Comparison of ENCODE assay signal across 37 cellular contexts in genomic region chr1:195065437-195065836, GRCh38.
"Had no signal": no experiment of that assay in that cellular context is flagged by ENCODE, and none has a peak within 500 bp of the region (broad histone marks: within the 10 kb centered on the region; RNA-seq: fewer than 3 reads in every experiment).

No MANE protein-coding gene starts in this region.

- DNase-seq: activated CD4-positive, alpha-beta memory T cell treated with anti-CD3 and anti-CD28 coated beads for 36 hours; activated CD4-positive, alpha-beta T cell treated with anti-CD3 and anti-CD28 coated beads for 36 hours; activated CD4-positive, alpha-beta T cell treated with anti-CD3 and anti-CD28 coated beads, Interleukin-2, amount 10 ng/mL, durations not matched to agents 24 days and 14 days; activated CD4-positive, CD25-positive, alpha-beta regulatory T cell; activated CD4-positive, CD25-positive, alpha-beta regulatory T cell treated with anti-CD3 and anti-CD28 coated beads, Interleukin-2, amount 50 U/mL, for 72 hours; activated CD8-positive, alpha-beta memory T cell treated with anti-CD3 and anti-CD28 coated beads, Interleukin-2, amount 10 ng/mL, durations not matched to agents 7 days and 5 days; activated CD8-positive, alpha-beta memory T cell treated with anti-CD3 and anti-CD28 coated beads, Interleukin-2, amount 50 U/mL, for 4 hours; activated CD8-positive, alpha-beta T cell treated with anti-CD3 and anti-CD28 coated beads, Interleukin-2, amount 10 ng/mL, durations not matched to agents 7 days and 5 days; activated effector memory CD4-positive, alpha-beta T cell treated with anti-CD3 and anti-CD28 coated beads, Interleukin-2, amount 50 U/mL, for 16 hours; activated naive CD4-positive, alpha-beta T cell treated with anti-CD3 and anti-CD28 coated beads for 36 hours; activated naive CD8-positive, alpha-beta T cell treated with anti-CD3 and anti-CD28 coated beads for 36 hours; activated naive CD8-positive, alpha-beta T cell treated with anti-CD3 and anti-CD28 coated beads, Interleukin-2, amount 50 U/mL, for 24 hours; activated T-cell treated with anti-CD3 and anti-CD28 coated beads, Interleukin-2, amount 50 U/mL, for 1 hour; activated T-cell treated with anti-CD3 and anti-CD28 coated beads, Interleukin-2, amount 50 U/mL, for 48 hours; adrenal gland; amygdala; central memory CD4-positive, alpha-beta T cell; cerebellar nuclear complex; dorsolateral prefrontal cortex; effector memory CD4-positive, alpha-beta T cell; endodermal cell; foreskin fibroblast; head of caudate nucleus; T-helper 1 cell; T-helper 17 cell; T1000 had no signal

- H3K36me3 Mint-ChIP-seq: activated CD4-positive, alpha-beta memory T cell treated with anti-CD3 and anti-CD28 coated beads for 36 hours; activated CD8-positive, alpha-beta memory T cell treated with anti-CD3 and anti-CD28 coated beads, Interleukin-2, amount 10 ng/mL, durations not matched to agents 7 days and 5 days; activated naive CD4-positive, alpha-beta T cell treated with anti-CD3 and anti-CD28 coated beads, Interleukin-2, amount 50 U/mL, for 24 hours; activated naive CD8-positive, alpha-beta T cell treated with anti-CD3 and anti-CD28 coated beads for 36 hours; brain had no signal

- H3K4me1 Mint-ChIP-seq: activated CD4-positive, alpha-beta T cell treated with anti-CD3 and anti-CD28 coated beads for 36 hours; activated CD4-positive, alpha-beta T cell treated with anti-CD3 and anti-CD28 coated beads, Interleukin-2, amount 10 ng/mL, durations not matched to agents 24 days and 14 days; activated CD8-positive, alpha-beta memory T cell treated with anti-CD3 and anti-CD28 coated beads, Interleukin-2, amount 10 ng/mL, durations not matched to agents 7 days and 5 days; activated naive CD4-positive, alpha-beta T cell treated with anti-CD3 and anti-CD28 coated beads, Interleukin-2, amount 50 U/mL, for 24 hours; activated naive CD8-positive, alpha-beta T cell treated with anti-CD3 and anti-CD28 coated beads for 36 hours; activated naive CD8-positive, alpha-beta T cell treated with anti-CD3 and anti-CD28 coated beads, Interleukin-2, amount 50 U/mL, for 24 hours; brain; endodermal cell; T-helper 17 cell had no signal

- H3K27me3 ChIP-seq: adrenal gland, ascending aorta, breast epithelium, cardiac muscle cell, dorsolateral prefrontal cortex had no signal

- H3K4me1 ChIP-seq: adrenal gland, ascending aorta, breast epithelium had no signal

- H3K4me3 Mint-ChIP-seq: activated CD4-positive, alpha-beta memory T cell treated with anti-CD3 and anti-CD28 coated beads for 36 hours; activated CD4-positive, alpha-beta T cell treated with anti-CD3 and anti-CD28 coated beads for 36 hours; activated CD4-positive, alpha-beta T cell treated with anti-CD3 and anti-CD28 coated beads, Interleukin-2, amount 10 ng/mL, durations not matched to agents 24 days and 14 days; activated CD8-positive, alpha-beta memory T cell treated with anti-CD3 and anti-CD28 coated beads, Interleukin-2, amount 10 ng/mL, durations not matched to agents 7 days and 5 days; activated CD8-positive, alpha-beta T cell treated with anti-CD3 and anti-CD28 coated beads, Interleukin-2, amount 10 ng/mL, durations not matched to agents 7 days and 5 days; activated naive CD4-positive, alpha-beta T cell treated with anti-CD3 and anti-CD28 coated beads for 36 hours; activated naive CD4-positive, alpha-beta T cell treated with anti-CD3 and anti-CD28 coated beads, Interleukin-2, amount 50 U/mL, for 24 hours; activated naive CD8-positive, alpha-beta T cell treated with anti-CD3 and anti-CD28 coated beads for 36 hours; activated naive CD8-positive, alpha-beta T cell treated with anti-CD3 and anti-CD28 coated beads, Interleukin-2, amount 50 U/mL, for 24 hours; activated T-helper 1 cell treated with anti-CD3 and anti-CD28 coated beads, Interleukin-12 subunit alpha, Interleukin-12 subunit beta, Interleukin-2, Interleukin-4 antibody, amounts not matched to agents 30 ng/mL and 10 ng/mL and 1 ng/mL, durations not matched to agents 14 hours and 24 hours and 36 hours; brain; dendritic cell treated with granulocyte-macrophage colony-stimulating factor and Interleukin-4, amounts not matched to agents 40 ng/mL and 50 ng/mL, for 4 days; endodermal cell; T-helper 17 cell; T-helper 2 cell treated with Interferon-gamma antibody and Interleukin-4, amounts not matched to agents 5 μg/mL and 100 μg/mL, for 36 hours had no signal

- H3K4me3 ChIP-seq: adrenal gland, ascending aorta, breast epithelium, cardiac muscle cell, coronary artery, dorsolateral prefrontal cortex had no signal

- H3K36me3 ChIP-seq: adrenal gland, ascending aorta, breast epithelium, cardiac muscle cell had no signal

- H3K9me3 Mint-ChIP-seq: activated CD4-positive, alpha-beta memory T cell treated with anti-CD3 and anti-CD28 coated beads for 36 hours; activated CD4-positive, alpha-beta T cell treated with anti-CD3 and anti-CD28 coated beads, Interleukin-2, amount 10 ng/mL, durations not matched to agents 24 days and 14 days; activated naive CD4-positive, alpha-beta T cell treated with anti-CD3 and anti-CD28 coated beads for 36 hours; activated naive CD4-positive, alpha-beta T cell treated with anti-CD3 and anti-CD28 coated beads, Interleukin-2, amount 50 U/mL, for 24 hours; activated naive CD8-positive, alpha-beta T cell treated with anti-CD3 and anti-CD28 coated beads for 36 hours; activated naive CD8-positive, alpha-beta T cell treated with anti-CD3 and anti-CD28 coated beads, Interleukin-2, amount 50 U/mL, for 24 hours; activated T-helper 1 cell treated with anti-CD3 and anti-CD28 coated beads, Interleukin-12 subunit alpha, Interleukin-12 subunit beta, Interleukin-2, Interleukin-4 antibody, amounts not matched to agents 30 ng/mL and 10 ng/mL and 1 ng/mL, durations not matched to agents 14 hours and 24 hours and 36 hours; activated T-helper 2 cell treated with anti-CD3 and anti-CD28 coated beads, Interferon-gamma antibody, Interleukin-2, Interleukin-4, amounts not matched to agents 10 μg/mL and 5 μg/mL and 100 μg/mL, durations not matched to agents 14 hours and 24 hours and 36 hours; brain; endodermal cell; T-helper 2 cell treated with Interferon-gamma antibody and Interleukin-4, amounts not matched to agents 5 μg/mL and 100 μg/mL, for 36 hours had no signal

- H3K9me3 ChIP-seq: adrenal gland, ascending aorta, breast epithelium had no signal

- H3K27me3 Mint-ChIP-seq: activated CD4-positive, alpha-beta memory T cell treated with anti-CD3 and anti-CD28 coated beads for 36 hours; activated CD4-positive, alpha-beta T cell treated with anti-CD3 and anti-CD28 coated beads for 36 hours; activated CD4-positive, alpha-beta T cell treated with anti-CD3 and anti-CD28 coated beads, Interleukin-2, amount 10 ng/mL, durations not matched to agents 24 days and 14 days; activated CD8-positive, alpha-beta memory T cell treated with anti-CD3 and anti-CD28 coated beads, Interleukin-2, amount 10 ng/mL, durations not matched to agents 7 days and 5 days; activated naive CD4-positive, alpha-beta T cell treated with anti-CD3 and anti-CD28 coated beads, Interleukin-2, amount 50 U/mL, for 24 hours; activated naive CD8-positive, alpha-beta T cell treated with anti-CD3 and anti-CD28 coated beads for 36 hours; activated naive CD8-positive, alpha-beta T cell treated with anti-CD3 and anti-CD28 coated beads, Interleukin-2, amount 50 U/mL, for 24 hours; brain; dendritic cell treated with granulocyte-macrophage colony-stimulating factor and Interleukin-4, amounts not matched to agents 40 ng/mL and 50 ng/mL, for 4 days had no signal

- H3K27ac ChIP-seq: adrenal gland, ascending aorta, breast epithelium, cardiac muscle cell, coronary artery, dorsolateral prefrontal cortex had no signal

- H3K27ac Mint-ChIP-seq: activated CD4-positive, alpha-beta memory T cell treated with anti-CD3 and anti-CD28 coated beads for 36 hours; activated CD4-positive, alpha-beta T cell treated with anti-CD3 and anti-CD28 coated beads for 36 hours; activated CD4-positive, alpha-beta T cell treated with anti-CD3 and anti-CD28 coated beads, Interleukin-2, amount 10 ng/mL, durations not matched to agents 24 days and 14 days; activated CD8-positive, alpha-beta memory T cell treated with anti-CD3 and anti-CD28 coated beads, Interleukin-2, amount 10 ng/mL, durations not matched to agents 7 days and 5 days; activated CD8-positive, alpha-beta T cell treated with anti-CD3 and anti-CD28 coated beads, Interleukin-2, amount 10 ng/mL, durations not matched to agents 7 days and 5 days; activated naive CD4-positive, alpha-beta T cell treated with anti-CD3 and anti-CD28 coated beads for 36 hours; activated naive CD4-positive, alpha-beta T cell treated with anti-CD3 and anti-CD28 coated beads, Interleukin-2, amount 50 U/mL, for 24 hours; activated naive CD8-positive, alpha-beta T cell treated with anti-CD3 and anti-CD28 coated beads for 36 hours; activated naive CD8-positive, alpha-beta T cell treated with anti-CD3 and anti-CD28 coated beads, Interleukin-2, amount 50 U/mL, for 24 hours; activated T-helper 1 cell treated with anti-CD3 and anti-CD28 coated beads, Interleukin-12 subunit alpha, Interleukin-12 subunit beta, Interleukin-2, Interleukin-4 antibody, amounts not matched to agents 30 ng/mL and 10 ng/mL and 1 ng/mL, durations not matched to agents 14 hours and 24 hours and 36 hours; activated T-helper 2 cell treated with anti-CD3 and anti-CD28 coated beads, Interferon-gamma antibody, Interleukin-2, Interleukin-4, amounts not matched to agents 10 μg/mL and 5 μg/mL and 100 μg/mL, durations not matched to agents 14 hours and 24 hours and 36 hours; brain; dendritic cell treated with granulocyte-macrophage colony-stimulating factor and Interleukin-4, amounts not matched to agents 40 ng/mL and 50 ng/mL, for 4 days; endodermal cell; T-helper 17 cell; T-helper 2 cell treated with Interferon-gamma antibody and Interleukin-4, amounts not matched to agents 5 μg/mL and 100 μg/mL, for 36 hours had no signal

- ATAC-seq: activated CD4-positive, alpha-beta T cell treated with anti-CD3 and anti-CD28 coated beads for 36 hours; activated CD8-positive, alpha-beta memory T cell treated with anti-CD3 and anti-CD28 coated beads, Interleukin-2, amount 10 ng/mL, durations not matched to agents 7 days and 5 days; activated CD8-positive, alpha-beta T cell treated with anti-CD3 and anti-CD28 coated beads, Interleukin-2, amount 10 ng/mL, durations not matched to agents 7 days and 5 days; activated naive CD8-positive, alpha-beta T cell treated with anti-CD3 and anti-CD28 coated beads, Interleukin-2, amount 50 U/mL, for 24 hours; esophagus mucosa; T-helper 17 cell had no signal
